2 cellular contexts compared by ENCODE assay signal in genomic region chr14:66652736-66653135, GRCh38.
TF ChIP-seq lines count a peak whose summit lies in the region.

No MANE protein-coding gene starts in this region.

TF ChIP-seq in HepG2, 621 proteins besides CTCF, POLR2A, EP300 and RAD21 (continued from another document):
- TF ChIP-seq ZNF646 (CRISPR knock-in tag; IDR thresholded peaks at IDR 0.05) = no peak
- TF ChIP-seq ARNTL (CRISPR knock-in tag; IDR thresholded peaks at IDR 0.05) = no peak
- no peak for TF ChIP-seq ZNF672 (CRISPR knock-in tag; IDR thresholded peaks at IDR 0.05)
- TF ChIP-seq RNF219 (CRISPR knock-in tag; IDR thresholded peaks at IDR 0.05) = no peak
- no peak for TF ChIP-seq ZNF607 (CRISPR knock-in tag; IDR thresholded peaks at IDR 0.05; ENCODE audit: borderline replicate concordance)
- no peak for TF ChIP-seq HNRNPUL1 (IDR thresholded peaks at IDR 0.05; ENCODE audit: low read depth, low read length)
- TF ChIP-seq RCOR2 (CRISPR knock-in tag; IDR thresholded peaks at IDR 0.05) = no peak
- TF ChIP-seq POLR2AphosphoS2 (IDR thresholded peaks at IDR 0.05; ENCODE audit: low read depth, low read length) = no peak
- TF ChIP-seq HDAC6 (IDR thresholded peaks at IDR 0.05; ENCODE audit: low read depth, low read length) = no peak
- no peak for TF ChIP-seq ZBTB2 (CRISPR knock-in tag; IDR thresholded peaks at IDR 0.05; ENCODE audit: low read depth)
- TF ChIP-seq SP2 (CRISPR knock-in tag; IDR thresholded peaks at IDR 0.05) = no peak
- TF ChIP-seq U2AF2 (IDR thresholded peaks at IDR 0.05; ENCODE audit: low read depth, low read length) = no peak
- TF ChIP-seq, protein P1, sequence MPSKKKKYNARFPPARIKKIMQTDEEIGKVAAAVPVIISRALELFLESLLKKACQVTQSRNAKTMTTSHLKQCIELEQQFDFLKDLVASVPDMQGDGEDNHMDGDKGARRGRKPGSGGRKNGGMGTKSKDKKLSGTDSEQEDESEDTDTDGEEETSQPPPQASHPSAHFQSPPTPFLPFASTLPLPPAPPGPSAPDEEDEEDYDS (CRISPR knock-in tag; IDR thresholded peaks at IDR 0.05) = no peak
- no peak for TF ChIP-seq ARNT (IDR thresholded peaks at IDR 0.05)
- no peak for TF ChIP-seq CENPT (CRISPR knock-in tag; IDR thresholded peaks at IDR 0.05; ENCODE audit: low read depth)
- no peak for TF ChIP-seq ZNF296 (CRISPR knock-in tag; conservative IDR thresholded peaks at IDR 0.05)
- TF ChIP-seq HMGA1 (CRISPR knock-in tag; conservative IDR thresholded peaks at IDR 0.05) = no peak
- TF ChIP-seq, protein P2, sequence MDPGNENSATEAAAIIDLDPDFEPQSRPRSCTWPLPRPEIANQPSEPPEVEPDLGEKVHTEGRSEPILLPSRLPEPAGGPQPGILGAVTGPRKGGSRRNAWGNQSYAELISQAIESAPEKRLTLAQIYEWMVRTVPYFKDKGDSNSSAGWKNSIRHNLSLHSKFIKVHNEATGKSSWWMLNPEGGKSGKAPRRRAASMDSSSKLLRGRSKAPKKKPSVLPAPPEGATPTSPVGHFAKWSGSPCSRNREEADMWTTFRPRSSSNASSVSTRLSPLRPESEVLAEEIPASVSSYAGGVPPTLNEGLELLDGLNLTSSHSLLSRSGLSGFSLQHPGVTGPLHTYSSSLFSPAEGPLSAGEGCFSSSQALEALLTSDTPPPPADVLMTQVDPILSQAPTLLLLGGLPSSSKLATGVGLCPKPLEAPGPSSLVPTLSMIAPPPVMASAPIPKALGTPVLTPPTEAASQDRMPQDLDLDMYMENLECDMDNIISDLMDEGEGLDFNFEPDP (CRISPR knock-in tag; conservative IDR thresholded peaks at IDR 0.05) = no peak

TF ChIP-seq in H1, 55 proteins besides CTCF, POLR2A, EP300 and RAD21 (continued from another document):
- TF ChIP-seq, protein P3, sequence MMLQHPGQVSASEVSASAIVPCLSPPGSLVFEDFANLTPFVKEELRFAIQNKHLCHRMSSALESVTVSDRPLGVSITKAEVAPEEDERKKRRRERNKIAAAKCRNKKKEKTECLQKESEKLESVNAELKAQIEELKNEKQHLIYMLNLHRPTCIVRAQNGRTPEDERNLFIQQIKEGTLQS (IDR thresholded peaks at IDR 0.05; ENCODE audit: insufficient read depth, low read depth, low read length) = no peak
- TF ChIP-seq TEAD4 (IDR thresholded peaks at IDR 0.05; ENCODE audit: low read depth, low read length) (peak; percentile 47; the same call in 1 of the 2 replicates), TAF1 (IDR thresholded peaks at IDR 0.05; ENCODE audit: low read depth, low read length) (no peak), FOSL1 (IDR thresholded peaks at IDR 0.05; ENCODE audit: insufficient read depth, low read depth, low read length) (no peak)
